ENCODE assay signal across 1 cellular context in genomic region chr3:207973-208372, GRCh38.
TF ChIP-seq lines count a peak whose summit lies in the region.

No MANE protein-coding gene starts in this region.

TF ChIP-seq in GM23338, 12 proteins besides CTCF, POLR2A, EP300 and RAD21 (continued from another document):
- TF ChIP-seq, protein P1, sequence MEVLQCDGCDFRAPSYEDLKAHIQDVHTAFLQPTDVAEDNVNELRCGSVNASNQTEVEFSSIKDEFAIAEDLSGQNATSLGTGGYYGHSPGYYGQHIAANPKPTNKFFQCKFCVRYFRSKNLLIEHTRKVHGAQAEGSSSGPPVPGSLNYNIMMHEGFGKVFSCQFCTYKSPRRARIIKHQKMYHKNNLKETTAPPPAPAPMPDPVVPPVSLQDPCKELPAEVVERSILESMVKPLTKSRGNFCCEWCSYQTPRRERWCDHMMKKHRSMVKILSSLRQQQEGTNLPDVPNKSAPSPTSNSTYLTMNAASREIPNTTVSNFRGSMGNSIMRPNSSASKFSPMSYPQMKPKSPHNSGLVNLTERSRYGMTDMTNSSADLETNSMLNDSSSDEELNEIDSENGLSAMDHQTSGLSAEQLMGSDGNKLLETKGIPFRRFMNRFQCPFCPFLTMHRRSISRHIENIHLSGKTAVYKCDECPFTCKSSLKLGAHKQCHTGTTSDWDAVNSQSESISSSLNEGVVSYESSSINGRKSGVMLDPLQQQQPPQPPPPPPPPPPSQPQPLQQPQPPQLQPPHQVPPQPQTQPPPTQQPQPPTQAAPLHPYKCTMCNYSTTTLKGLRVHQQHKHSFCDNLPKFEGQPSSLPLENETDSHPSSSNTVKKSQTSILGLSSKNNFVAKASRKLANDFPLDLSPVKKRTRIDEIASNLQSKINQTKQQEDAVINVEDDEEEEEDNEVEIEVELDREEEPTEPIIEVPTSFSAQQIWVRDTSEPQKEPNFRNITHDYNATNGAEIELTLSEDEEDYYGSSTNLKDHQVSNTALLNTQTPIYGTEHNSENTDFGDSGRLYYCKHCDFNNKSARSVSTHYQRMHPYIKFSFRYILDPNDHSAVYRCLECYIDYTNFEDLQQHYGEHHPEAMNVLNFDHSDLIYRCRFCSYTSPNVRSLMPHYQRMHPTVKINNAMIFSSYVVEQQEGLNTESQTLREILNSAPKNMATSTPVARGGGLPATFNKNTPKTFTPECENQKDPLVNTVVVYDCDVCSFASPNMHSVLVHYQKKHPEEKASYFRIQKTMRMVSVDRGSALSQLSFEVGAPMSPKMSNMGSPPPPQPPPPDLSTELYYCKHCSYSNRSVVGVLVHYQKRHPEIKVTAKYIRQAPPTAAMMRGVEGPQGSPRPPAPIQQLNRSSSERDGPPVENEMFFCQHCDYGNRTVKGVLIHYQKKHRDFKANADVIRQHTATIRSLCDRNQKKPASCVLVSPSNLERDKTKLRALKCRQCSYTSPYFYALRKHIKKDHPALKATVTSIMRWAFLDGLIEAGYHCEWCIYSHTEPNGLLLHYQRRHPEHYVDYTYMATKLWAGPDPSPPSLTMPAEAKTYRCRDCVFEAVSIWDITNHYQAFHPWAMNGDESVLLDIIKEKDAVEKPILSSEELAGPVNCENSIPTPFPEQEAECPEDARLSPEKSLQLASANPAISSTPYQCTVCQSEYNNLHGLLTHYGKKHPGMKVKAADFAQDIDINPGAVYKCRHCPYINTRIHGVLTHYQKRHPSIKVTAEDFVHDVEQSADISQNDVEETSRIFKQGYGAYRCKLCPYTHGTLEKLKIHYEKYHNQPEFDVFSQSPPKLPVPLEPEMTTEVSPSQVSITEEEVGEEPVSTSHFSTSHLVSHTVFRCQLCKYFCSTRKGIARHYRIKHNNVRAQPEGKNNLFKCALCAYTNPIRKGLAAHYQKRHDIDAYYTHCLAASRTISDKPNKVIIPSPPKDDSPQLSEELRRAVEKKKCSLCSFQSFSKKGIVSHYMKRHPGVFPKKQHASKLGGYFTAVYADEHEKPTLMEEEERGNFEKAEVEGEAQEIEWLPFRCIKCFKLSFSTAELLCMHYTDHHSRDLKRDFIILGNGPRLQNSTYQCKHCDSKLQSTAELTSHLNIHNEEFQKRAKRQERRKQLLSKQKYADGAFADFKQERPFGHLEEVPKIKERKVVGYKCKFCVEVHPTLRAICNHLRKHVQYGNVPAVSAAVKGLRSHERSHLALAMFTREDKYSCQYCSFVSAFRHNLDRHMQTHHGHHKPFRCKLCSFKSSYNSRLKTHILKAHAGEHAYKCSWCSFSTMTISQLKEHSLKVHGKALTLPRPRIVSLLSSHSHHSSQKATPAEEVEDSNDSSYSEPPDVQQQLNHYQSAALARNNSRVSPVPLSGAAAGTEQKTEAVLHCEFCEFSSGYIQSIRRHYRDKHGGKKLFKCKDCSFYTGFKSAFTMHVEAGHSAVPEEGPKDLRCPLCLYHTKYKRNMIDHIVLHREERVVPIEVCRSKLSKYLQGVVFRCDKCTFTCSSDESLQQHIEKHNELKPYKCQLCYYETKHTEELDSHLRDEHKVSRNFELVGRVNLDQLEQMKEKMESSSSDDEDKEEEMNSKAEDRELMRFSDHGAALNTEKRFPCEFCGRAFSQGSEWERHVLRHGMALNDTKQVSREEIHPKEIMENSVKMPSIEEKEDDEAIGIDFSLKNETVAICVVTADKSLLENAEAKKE (CRISPR knock-in tag; IDR thresholded peaks at IDR 0.05) = no peak
- TF ChIP-seq EZH2 (IDR thresholded peaks at IDR 0.05; ENCODE audit: low read depth, unreplicated experiment) (no peak), POLR2AphosphoS5 (IDR thresholded peaks at IDR 0.05; ENCODE audit: low read depth) (no peak), ZNF331 (CRISPR knock-in tag; IDR thresholded peaks at IDR 0.05; ENCODE audit: low read depth) (no peak), ZNF114 (CRISPR knock-in tag; IDR thresholded peaks at IDR 0.05) (no peak), NANOG (IDR thresholded peaks at IDR 0.05; ENCODE audit: borderline replicate concordance) (no peak), EZH2phosphoT487 (IDR thresholded peaks at IDR 0.05; ENCODE audit: unreplicated experiment) (no peak), STAT1 (IDR thresholded peaks at IDR 0.05; ENCODE audit: unreplicated experiment) (no peak)
- TF ChIP-seq, protein P2, sequence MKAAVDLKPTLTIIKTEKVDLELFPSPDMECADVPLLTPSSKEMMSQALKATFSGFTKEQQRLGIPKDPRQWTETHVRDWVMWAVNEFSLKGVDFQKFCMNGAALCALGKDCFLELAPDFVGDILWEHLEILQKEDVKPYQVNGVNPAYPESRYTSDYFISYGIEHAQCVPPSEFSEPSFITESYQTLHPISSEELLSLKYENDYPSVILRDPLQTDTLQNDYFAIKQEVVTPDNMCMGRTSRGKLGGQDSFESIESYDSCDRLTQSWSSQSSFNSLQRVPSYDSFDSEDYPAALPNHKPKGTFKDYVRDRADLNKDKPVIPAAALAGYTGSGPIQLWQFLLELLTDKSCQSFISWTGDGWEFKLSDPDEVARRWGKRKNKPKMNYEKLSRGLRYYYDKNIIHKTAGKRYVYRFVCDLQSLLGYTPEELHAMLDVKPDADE (IDR thresholded peaks at IDR 0.05) = no peak
